ENCODE assay signal across 12 cellular contexts in the genomic region with DNA sequence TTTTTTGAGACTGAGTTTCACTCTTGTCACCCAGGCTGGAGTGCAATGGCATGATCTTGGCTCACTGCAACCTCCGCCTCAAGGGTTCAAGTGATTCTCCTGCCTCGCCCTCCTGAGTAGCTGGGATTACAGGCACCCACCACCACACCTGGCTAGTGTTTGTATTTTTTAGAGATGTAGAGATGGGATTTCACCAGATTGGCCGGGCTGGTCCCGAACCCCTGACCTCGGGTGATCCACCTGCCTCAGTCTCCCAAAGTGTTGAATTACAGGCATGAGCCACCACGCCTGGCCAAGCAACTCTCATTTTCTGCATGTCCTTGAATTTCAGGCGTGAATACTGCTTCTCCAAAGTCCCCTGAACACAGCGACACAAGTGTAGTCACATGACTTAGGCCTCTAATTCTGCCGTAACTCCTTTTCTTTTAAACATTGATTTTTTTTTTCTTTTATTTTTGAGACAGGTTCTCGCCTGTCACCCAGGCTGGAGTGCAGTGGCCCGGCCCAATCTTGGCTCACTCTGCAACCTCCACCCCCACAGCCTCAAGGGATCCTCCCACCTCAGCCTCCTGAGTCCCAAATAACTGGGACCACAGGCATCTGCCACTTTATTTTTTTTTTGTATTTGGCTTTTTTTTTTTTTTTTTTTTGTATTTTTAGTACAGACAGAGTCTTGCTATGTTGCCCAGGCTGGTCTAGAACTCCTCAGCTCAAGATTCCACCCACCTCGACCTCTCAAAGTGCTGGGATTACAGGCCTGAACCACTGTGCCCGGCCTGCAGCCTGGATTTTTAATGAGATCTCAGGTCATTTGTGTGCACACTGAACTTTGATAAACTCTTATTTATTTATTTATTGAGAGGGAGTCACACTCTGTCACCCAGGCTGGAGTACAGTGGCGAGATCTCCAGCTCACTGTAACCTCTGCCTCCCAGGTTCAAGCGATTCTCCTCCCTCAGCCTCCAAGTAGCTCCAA.
"Had no signal": no experiment of that assay in that cellular context is flagged by ENCODE, and none has a peak within 500 bp of the region (broad histone marks: within the 10 kb centered on the region; RNA-seq: fewer than 3 reads in every experiment).

No MANE protein-coding gene starts in this region.

- H3K36me3 Mint-ChIP-seq: stimulated activated memory B cell treated with anti-CD40 and anti-IgM and Interleukin-4, amounts not matched to agents 10 μg/mL and 1 μg/mL and 100 μg/mL, for 72 hours had no signal

- H3K27me3 Mint-ChIP-seq: effector memory CD8-positive, alpha-beta T cell; naive thymus-derived CD8-positive, alpha-beta T cell; stimulated activated memory B cell treated with anti-CD40 and anti-IgM and Interleukin-4, amounts not matched to agents 10 μg/mL and 1 μg/mL and 100 μg/mL, for 72 hours; stimulated activated naive CD8-positive, alpha-beta T cell treated with anti-CD3 and anti-CD28 coated beads, Interleukin-15, Interleukin-2, amounts not matched to agents 100 ng/mL and 50 ng/mL, for 24 hours had no signal

- ATAC-seq: effector memory CD8-positive, alpha-beta T cell; gastrocnemius medialis; left cardiac atrium; mucosa of descending colon; naive thymus-derived CD8-positive, alpha-beta T cell had no signal

- H3K4me1 Mint-ChIP-seq: naive thymus-derived CD8-positive, alpha-beta T cell; stimulated activated memory B cell treated with anti-CD40 and anti-IgM and Interleukin-4, amounts not matched to agents 10 μg/mL and 1 μg/mL and 100 μg/mL, for 72 hours had no signal

- H3K9me3 Mint-ChIP-seq: stimulated activated memory B cell treated with anti-CD40 and anti-IgM and Interleukin-4, amounts not matched to agents 10 μg/mL and 1 μg/mL and 100 μg/mL, for 72 hours had no signal

- H3K4me3 Mint-ChIP-seq: effector memory CD8-positive, alpha-beta T cell; naive thymus-derived CD8-positive, alpha-beta T cell; stimulated activated memory B cell treated with anti-CD40 and anti-IgM and Interleukin-4, amounts not matched to agents 10 μg/mL and 1 μg/mL and 100 μg/mL, for 72 hours; stimulated activated naive CD8-positive, alpha-beta T cell treated with anti-CD3 and anti-CD28 coated beads, Interleukin-15, Interleukin-2, amounts not matched to agents 100 ng/mL and 50 ng/mL, for 24 hours had no signal

- H3K27ac Mint-ChIP-seq: effector memory CD8-positive, alpha-beta T cell; naive thymus-derived CD8-positive, alpha-beta T cell; stimulated activated memory B cell treated with anti-CD40 and anti-IgM and Interleukin-4, amounts not matched to agents 10 μg/mL and 1 μg/mL and 100 μg/mL, for 72 hours; stimulated activated naive CD8-positive, alpha-beta T cell treated with anti-CD3 and anti-CD28 coated beads, Interleukin-15, Interleukin-2, amounts not matched to agents 100 ng/mL and 50 ng/mL, for 24 hours had no signal

- DNase-seq: effector memory CD8-positive, alpha-beta T cell; gastrocnemius medialis; heart right ventricle; hypothalamus; left cardiac atrium; naive thymus-derived CD8-positive, alpha-beta T cell; stimulated activated CD4-positive, alpha-beta T cell treated with anti-CD3 and anti-CD28 coated beads, Interleukin-4, amount 100 ng/mL, for 24 hours; tibial artery; uterus had no signal
